ENCODE assay signal across 26 cellular contexts in the genomic region with DNA sequence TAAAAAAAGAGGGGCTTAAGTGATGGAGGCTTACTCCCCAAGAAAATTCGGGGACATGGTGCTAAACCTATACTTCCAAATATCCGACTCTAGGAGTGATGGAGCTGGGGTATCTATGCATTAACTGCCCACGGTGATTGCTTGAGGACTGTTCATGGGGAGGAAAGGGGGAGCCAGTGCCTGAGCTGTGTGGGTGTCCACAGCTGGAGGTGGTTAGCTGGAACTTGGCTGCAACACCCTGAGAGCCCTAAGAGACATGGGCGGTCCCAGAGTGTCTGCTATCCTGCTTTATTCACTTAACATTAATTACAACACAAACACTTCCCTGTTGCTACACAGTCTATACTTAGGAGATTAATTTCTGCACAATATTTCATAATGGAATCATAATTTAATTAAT.
"Had no signal": no experiment of that assay in that cellular context is flagged by ENCODE, and none has a peak within 500 bp of the region (broad histone marks: within the 10 kb centered on the region; RNA-seq: fewer than 3 reads in every experiment).

No MANE protein-coding gene starts in this region.

- H3K27ac ChIP-seq: colonic mucosa, epithelial cell of prostate, heart right ventricle, left lung, psoas muscle, sigmoid colon, spleen, testis, transverse colon, vagina had no signal

- H3K36me3 ChIP-seq: colonic mucosa, heart right ventricle, left lung, sigmoid colon, spleen, transverse colon, vagina had no signal

- DNase-seq: colonic mucosa; effector CD8-positive, alpha-beta T cell; endodermal cell; foreskin melanocyte; glutamatergic neuron; heart right ventricle; hippocampal formation; left cardiac atrium; left lung; mammary epithelial cell; naive thymus-derived CD8-positive, alpha-beta T cell; nephron progenitor cell; nucleus accumbens; psoas muscle; right cardiac atrium; sigmoid colon; spleen; stimulated activated CD4-positive, alpha-beta T cell treated with anti-CD3 and anti-CD28 coated beads, Interleukin-4, amount 100 ng/mL, for 4 hours; stimulated activated naive CD8-positive, alpha-beta T cell treated with anti-CD3 and anti-CD28 coated beads, Interleukin-15, Interleukin-2, amounts not matched to agents 100 U/mL and 50 U/mL, for 24 hours; substantia nigra; testis; transverse colon had no signal

- ATAC-seq: esophagus mucosa; heart right ventricle; left cardiac atrium; left lung; naive thymus-derived CD8-positive, alpha-beta T cell; psoas muscle; right cardiac atrium; stimulated activated memory B cell treated with anti-CD40 and anti-IgM and Interleukin-4, amounts not matched to agents 10 μg/mL and 1 μg/mL and 100 μg/mL, for 72 hours; stimulated activated naive CD8-positive, alpha-beta T cell treated with anti-CD3 and anti-CD28 coated beads, Interleukin-15, Interleukin-2, amounts not matched to agents 100 U/mL and 50 U/mL, for 24 hours had no signal

- H3K4me3 ChIP-seq: colonic mucosa, heart right ventricle, left lung, psoas muscle, sigmoid colon, spleen, testis, transverse colon, vagina had no signal

- H3K9me3 ChIP-seq: colonic mucosa, heart right ventricle, left lung, psoas muscle, sigmoid colon, spleen, testis, transverse colon, vagina had no signal

- H3K27me3 ChIP-seq: colonic mucosa, left lung, sigmoid colon, spleen, testis, transverse colon, vagina had no signal

- H3K4me1 ChIP-seq: colonic mucosa, psoas muscle, sigmoid colon, testis, transverse colon, vagina had no signal
